Comparison of ENCODE assay signal across 1 cellular context in genomic region chr14:100203962-100204834, GRCh38.
TF ChIP-seq lines count a peak whose summit lies in the region.

No MANE protein-coding gene starts in this region.

TF ChIP-seq in HepG2, 621 proteins besides CTCF, POLR2A, EP300 and RAD21 (continued from another document and continues in another):
- no peak for TF ChIP-seq GABPA (IDR thresholded peaks at IDR 0.05; ENCODE audit: low read depth, low read length)
- TF ChIP-seq GABPA (CRISPR knock-in tag; IDR thresholded peaks at IDR 0.05; ENCODE audit: low read depth), result 0 out of 2 replicates have a peak, but pooled peaks have one; percentile 21
- 0 out of 2 replicates have a peak, but pooled peaks have one; percentile 13 for TF ChIP-seq ZNF557 (CRISPR knock-in tag; IDR thresholded peaks at IDR 0.05)
- no peak for TF ChIP-seq ZNF335 (CRISPR knock-in tag; IDR thresholded peaks at IDR 0.05)
- TF ChIP-seq ATF2 (CRISPR knock-in tag; IDR thresholded peaks at IDR 0.05), result peak; percentile 58; the same call in 1 of the 2 replicates
- TF ChIP-seq IRX3 (CRISPR knock-in tag; IDR thresholded peaks at IDR 0.05; ENCODE audit: borderline replicate concordance, low read depth), result no peak
- no peak for TF ChIP-seq ZNF776 (CRISPR knock-in tag; IDR thresholded peaks at IDR 0.05)
- TF ChIP-seq, protein P1, sequence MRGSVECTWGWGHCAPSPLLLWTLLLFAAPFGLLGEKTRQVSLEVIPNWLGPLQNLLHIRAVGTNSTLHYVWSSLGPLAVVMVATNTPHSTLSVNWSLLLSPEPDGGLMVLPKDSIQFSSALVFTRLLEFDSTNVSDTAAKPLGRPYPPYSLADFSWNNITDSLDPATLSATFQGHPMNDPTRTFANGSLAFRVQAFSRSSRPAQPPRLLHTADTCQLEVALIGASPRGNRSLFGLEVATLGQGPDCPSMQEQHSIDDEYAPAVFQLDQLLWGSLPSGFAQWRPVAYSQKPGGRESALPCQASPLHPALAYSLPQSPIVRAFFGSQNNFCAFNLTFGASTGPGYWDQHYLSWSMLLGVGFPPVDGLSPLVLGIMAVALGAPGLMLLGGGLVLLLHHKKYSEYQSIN (CRISPR knock-in tag; IDR thresholded peaks at IDR 0.05; ENCODE audit: borderline replicate concordance), result no peak
- TF ChIP-seq FLYWCH1 (CRISPR knock-in tag; IDR thresholded peaks at IDR 0.05), result no peak
- TF ChIP-seq, protein P2, sequence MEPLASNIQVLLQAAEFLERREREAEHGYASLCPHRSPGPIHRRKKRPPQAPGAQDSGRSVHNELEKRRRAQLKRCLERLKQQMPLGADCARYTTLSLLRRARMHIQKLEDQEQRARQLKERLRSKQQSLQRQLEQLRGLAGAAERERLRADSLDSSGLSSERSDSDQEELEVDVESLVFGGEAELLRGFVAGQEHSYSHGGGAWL (CRISPR knock-in tag; IDR thresholded peaks at IDR 0.05), result no peak
- TF ChIP-seq ZIK1 (CRISPR knock-in tag; IDR thresholded peaks at IDR 0.05; ENCODE audit: borderline replicate concordance, low read depth), result no peak
- no peak for TF ChIP-seq ZNF878 (CRISPR knock-in tag; IDR thresholded peaks at IDR 0.05)
- TF ChIP-seq ATRX (CRISPR knock-in tag; IDR thresholded peaks at IDR 0.05; ENCODE audit: borderline replicate concordance), result no peak
- TF ChIP-seq AGO2 (optimal IDR thresholded peaks at IDR 0.05; ENCODE audit: low read depth, low read length), result no peak
- no peak for TF ChIP-seq CC2D1A (CRISPR knock-in tag; IDR thresholded peaks at IDR 0.05)
- peak; percentile 95 for TF ChIP-seq PHF21A (CRISPR knock-in tag; IDR thresholded peaks at IDR 0.05)
- peak; percentile 67 for TF ChIP-seq YEATS4 (CRISPR knock-in tag; IDR thresholded peaks at IDR 0.05; ENCODE audit: borderline replicate concordance)
- TF ChIP-seq ZNF674 (CRISPR knock-in tag; IDR thresholded peaks at IDR 0.05; ENCODE audit: low read depth), result no peak
- TF ChIP-seq ZNF24 (IDR thresholded peaks at IDR 0.05), result no peak
- TF ChIP-seq HOXA9 (CRISPR knock-in tag; IDR thresholded peaks at IDR 0.05; ENCODE audit: borderline replicate concordance), result no peak
- TF ChIP-seq HMG20A (CRISPR knock-in tag; IDR thresholded peaks at IDR 0.05; ENCODE audit: borderline replicate concordance), result peak; percentile 85; the same call in 1 of the 2 replicates
- TF ChIP-seq ZNF530 (CRISPR knock-in tag; IDR thresholded peaks at IDR 0.05; ENCODE audit: low read depth), result no peak
- 0 out of 2 replicates have a peak, but pooled peaks have one; percentile 34 for TF ChIP-seq ZBTB39 (CRISPR knock-in tag; IDR thresholded peaks at IDR 0.05)
- TF ChIP-seq SALL1 (CRISPR knock-in tag; IDR thresholded peaks at IDR 0.05), result peak; percentile 89
- TF ChIP-seq, protein P3, sequence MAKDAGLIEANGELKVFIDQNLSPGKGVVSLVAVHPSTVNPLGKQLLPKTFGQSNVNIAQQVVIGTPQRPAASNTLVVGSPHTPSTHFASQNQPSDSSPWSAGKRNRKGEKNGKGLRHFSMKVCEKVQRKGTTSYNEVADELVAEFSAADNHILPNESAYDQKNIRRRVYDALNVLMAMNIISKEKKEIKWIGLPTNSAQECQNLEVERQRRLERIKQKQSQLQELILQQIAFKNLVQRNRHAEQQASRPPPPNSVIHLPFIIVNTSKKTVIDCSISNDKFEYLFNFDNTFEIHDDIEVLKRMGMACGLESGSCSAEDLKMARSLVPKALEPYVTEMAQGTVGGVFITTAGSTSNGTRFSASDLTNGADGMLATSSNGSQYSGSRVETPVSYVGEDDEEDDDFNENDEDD (CRISPR knock-in tag; IDR thresholded peaks at IDR 0.05; ENCODE audit: borderline replicate concordance), result no peak; the same call in 1 of the 2 replicates
- TF ChIP-seq ZNF879 (CRISPR knock-in tag; IDR thresholded peaks at IDR 0.05), result no peak
- TF ChIP-seq ZNF331 (CRISPR knock-in tag; IDR thresholded peaks at IDR 0.05), result peak; percentile 80
- TF ChIP-seq, protein P4, sequence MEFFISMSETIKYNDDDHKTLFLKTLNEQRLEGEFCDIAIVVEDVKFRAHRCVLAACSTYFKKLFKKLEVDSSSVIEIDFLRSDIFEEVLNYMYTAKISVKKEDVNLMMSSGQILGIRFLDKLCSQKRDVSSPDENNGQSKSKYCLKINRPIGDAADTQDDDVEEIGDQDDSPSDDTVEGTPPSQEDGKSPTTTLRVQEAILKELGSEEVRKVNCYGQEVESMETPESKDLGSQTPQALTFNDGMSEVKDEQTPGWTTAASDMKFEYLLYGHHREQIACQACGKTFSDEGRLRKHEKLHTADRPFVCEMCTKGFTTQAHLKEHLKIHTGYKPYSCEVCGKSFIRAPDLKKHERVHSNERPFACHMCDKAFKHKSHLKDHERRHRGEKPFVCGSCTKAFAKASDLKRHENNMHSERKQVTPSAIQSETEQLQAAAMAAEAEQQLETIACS (CRISPR knock-in tag; IDR thresholded peaks at IDR 0.05), result no peak
- TF ChIP-seq SKIL (CRISPR knock-in tag; IDR thresholded peaks at IDR 0.05; ENCODE audit: borderline replicate concordance), result no peak; the same call in 1 of the 2 replicates
- no peak for TF ChIP-seq CHD2 (IDR thresholded peaks at IDR 0.05; ENCODE audit: low read depth, low read length)
- no peak for TF ChIP-seq AKAP8 (CRISPR knock-in tag; IDR thresholded peaks at IDR 0.05)
- no peak for TF ChIP-seq SMAD3 (CRISPR knock-in tag; IDR thresholded peaks at IDR 0.05)
- no peak for TF ChIP-seq HOXA7 (CRISPR knock-in tag; IDR thresholded peaks at IDR 0.05)
- no peak for TF ChIP-seq ZNF83 (CRISPR knock-in tag; IDR thresholded peaks at IDR 0.05; ENCODE audit: borderline replicate concordance)
- peak; percentile 87 for TF ChIP-seq TARDBP (CRISPR knock-in tag; IDR thresholded peaks at IDR 0.05)
- TF ChIP-seq, protein P5, sequence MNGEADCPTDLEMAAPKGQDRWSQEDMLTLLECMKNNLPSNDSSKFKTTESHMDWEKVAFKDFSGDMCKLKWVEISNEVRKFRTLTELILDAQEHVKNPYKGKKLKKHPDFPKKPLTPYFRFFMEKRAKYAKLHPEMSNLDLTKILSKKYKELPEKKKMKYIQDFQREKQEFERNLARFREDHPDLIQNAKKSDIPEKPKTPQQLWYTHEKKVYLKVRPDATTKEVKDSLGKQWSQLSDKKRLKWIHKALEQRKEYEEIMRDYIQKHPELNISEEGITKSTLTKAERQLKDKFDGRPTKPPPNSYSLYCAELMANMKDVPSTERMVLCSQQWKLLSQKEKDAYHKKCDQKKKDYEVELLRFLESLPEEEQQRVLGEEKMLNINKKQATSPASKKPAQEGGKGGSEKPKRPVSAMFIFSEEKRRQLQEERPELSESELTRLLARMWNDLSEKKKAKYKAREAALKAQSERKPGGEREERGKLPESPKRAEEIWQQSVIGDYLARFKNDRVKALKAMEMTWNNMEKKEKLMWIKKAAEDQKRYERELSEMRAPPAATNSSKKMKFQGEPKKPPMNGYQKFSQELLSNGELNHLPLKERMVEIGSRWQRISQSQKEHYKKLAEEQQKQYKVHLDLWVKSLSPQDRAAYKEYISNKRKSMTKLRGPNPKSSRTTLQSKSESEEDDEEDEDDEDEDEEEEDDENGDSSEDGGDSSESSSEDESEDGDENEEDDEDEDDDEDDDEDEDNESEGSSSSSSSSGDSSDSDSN (CRISPR knock-in tag; IDR thresholded peaks at IDR 0.05), result no peak
- TF ChIP-seq PATZ1 (CRISPR knock-in tag; IDR thresholded peaks at IDR 0.05), result peak; percentile 61
- no peak for TF ChIP-seq CENPT (CRISPR knock-in tag; IDR thresholded peaks at IDR 0.05; ENCODE audit: low read depth)
- no peak for TF ChIP-seq CREB3 (CRISPR knock-in tag; IDR thresholded peaks at IDR 0.05)
- 0 out of 2 replicates have a peak, but pooled peaks have one; percentile 22 for TF ChIP-seq MEIS1 (CRISPR knock-in tag; IDR thresholded peaks at IDR 0.05; ENCODE audit: borderline replicate concordance)
- TF ChIP-seq ZSCAN29 (CRISPR knock-in tag; conservative IDR thresholded peaks at IDR 0.05), result no peak
- peak; percentile 69 for TF ChIP-seq FOXA1 (IDR thresholded peaks at IDR 0.05)
- peak; percentile 97 for TF ChIP-seq FOXA1 (CRISPR knock-in tag; IDR thresholded peaks at IDR 0.05)
- no peak for TF ChIP-seq U2AF2 (IDR thresholded peaks at IDR 0.05; ENCODE audit: low read depth, low read length)
- TF ChIP-seq DPF2 (CRISPR knock-in tag; IDR thresholded peaks at IDR 0.05; ENCODE audit: borderline replicate concordance, low read depth), result peak; percentile 78; the same call in 1 of the 2 replicates
- no peak for TF ChIP-seq SP1 (IDR thresholded peaks at IDR 0.05)
- TF ChIP-seq SP1 (CRISPR knock-in tag; IDR thresholded peaks at IDR 0.05), result no peak
- TF ChIP-seq PAX8 (CRISPR knock-in tag; IDR thresholded peaks at IDR 0.05; ENCODE audit: borderline replicate concordance), result no peak
- no peak for TF ChIP-seq PAF1 (CRISPR knock-in tag; IDR thresholded peaks at IDR 0.05)
- no peak for TF ChIP-seq CERS6 (CRISPR knock-in tag; IDR thresholded peaks at IDR 0.05)
- peak; percentile 97 for TF ChIP-seq FOXA3 (CRISPR knock-in tag; IDR thresholded peaks at IDR 0.05)
- no peak for TF ChIP-seq ZNF337 (CRISPR knock-in tag; IDR thresholded peaks at IDR 0.05; ENCODE audit: borderline replicate concordance, low read depth)
- TF ChIP-seq NPAS2 (CRISPR knock-in tag; IDR thresholded peaks at IDR 0.05; ENCODE audit: borderline replicate concordance), result no peak
